In genomic region chr9:37947431-37947830, GRCh38 we compare ENCODE assay signal across 18 cellular contexts. TPM values are rescaled to one million over a fixed set of nuclear protein-coding genes. Genes with fewer than 3 reads are reported as not detected.
DNase-seq lines count a peak whose midpoint lies in the region; ATAC-seq and TF ChIP-seq lines count a peak whose summit lies in the region.
"Had no signal": no experiment of that assay in that cellular context is flagged by ENCODE, and none has a peak within 500 bp of the region (broad histone marks: within the 10 kb centered on the region; RNA-seq: fewer than 3 reads in every experiment).

No MANE protein-coding gene starts in this region.

- no peak overlapping the region for H3K4ac ChIP-seq in H9 (ENCODE audit: low read depth, low read length)

- H3K4me2 ChIP-seq in H9 (ENCODE audit: insufficient read depth, insufficient read length, low read length), result no peak overlapping the region

- no peaks in the 10 kb centered on the region; the same call in 1 of the 2 replicates for H3K4me1 ChIP-seq in H9 (ENCODE audit: insufficient read depth, low read length)
- peaks cover 21 to 30% of the 10 kb centered on the region in 2 donors for H3K4me1 ChIP-seq in ascending aorta

- peaks cover 26 to 27% of the 10 kb centered on the region in 2 experiments for H3K4me1 Mint-ChIP-seq in H9
- H3K4me1 Mint-ChIP-seq in mesothelial cell of epicardium, result peaks cover 59% of the 10 kb centered on the region
- H3K4me1 Mint-ChIP-seq in stimulated activated naive B cell treated with anti-CD40 and anti-IgM and Interleukin-4, amounts not matched to agents 10 μg/mL and 1 μg/mL and 100 μg/mL, for 72 hours, result peaks cover 0 to under 1% of the 10 kb centered on the region in 2 donors
- peaks cover 2% of the 10 kb centered on the region for H3K4me1 Mint-ChIP-seq in activated CD8-positive, alpha-beta T cell treated with anti-CD3 and anti-CD28 coated beads for 36 hours (ENCODE audit: low read depth)
- H3K4me1 Mint-ChIP-seq: CD14-positive monocyte, IgD-negative memory B cell had no signal

- no peak overlapping the region for H3K14ac ChIP-seq in H9 (ENCODE audit: insufficient read depth, low read length)

- H3K9me3 Mint-ChIP-seq in H9 (no peaks in the 10 kb centered on the region), mesothelial cell of epicardium (no peaks in the 10 kb centered on the region)
- H3K9me3 Mint-ChIP-seq in stimulated activated naive B cell treated with anti-CD40 and anti-IgM and Interleukin-4, amounts not matched to agents 10 μg/mL and 1 μg/mL and 100 μg/mL, for 72 hours, result peaks cover 4% of the 10 kb centered on the region in 2 donors
- H3K9me3 Mint-ChIP-seq in activated CD8-positive, alpha-beta T cell treated with anti-CD3 and anti-CD28 coated beads for 36 hours, result no peaks in the 10 kb centered on the region
- H3K9me3 Mint-ChIP-seq: CD14-positive monocyte, IgD-negative memory B cell had no signal

- H2BK5ac ChIP-seq in H9 (ENCODE audit: insufficient read length, low read length), result no peak overlapping the region

- H2BK20ac ChIP-seq in H9 (ENCODE audit: low read depth, low read length, poor library complexity, severe bottlenecking), result no peak overlapping the region

- POLR2A ChIA-PET in activated CD8-positive, alpha-beta T cell treated with anti-CD3 and anti-CD28 coated beads for 36 hours (lab: Charles Lee), result no interaction called here

- H3K27me3 Mint-ChIP-seq in H9 (ENCODE audit: low read depth), result no peaks in the 10 kb centered on the region; the same call in 1 of the 2 replicates
- no peaks in the 10 kb centered on the region for H3K27me3 Mint-ChIP-seq in mesothelial cell of epicardium (ENCODE audit: low read depth)
- H3K27me3 Mint-ChIP-seq in stimulated activated naive B cell treated with anti-CD40 and anti-IgM and Interleukin-4, amounts not matched to agents 10 μg/mL and 1 μg/mL and 100 μg/mL, for 72 hours, result peaks cover 0 to 5% of the 10 kb centered on the region in 2 donors
- no peaks in the 10 kb centered on the region for H3K27me3 Mint-ChIP-seq in activated CD8-positive, alpha-beta T cell treated with anti-CD3 and anti-CD28 coated beads for 36 hours

- no peak overlapping the region for H2AFZ ChIP-seq in H9 (ENCODE audit: low read length)

- CTCF ChIA-PET in activated CD8-positive, alpha-beta T cell treated with anti-CD3 and anti-CD28 coated beads for 36 hours (lab: Charles Lee), result interaction anchor here (1.1 kb wide), 1 partner anchor 71 kb away, joined by 3 read pairs; no protein-coding TSS in a partner anchor

- no peaks in the 10 kb centered on the region for H3K79me1 ChIP-seq in H9 (ENCODE audit: insufficient read depth, low read depth, low read length, poor library complexity, severe bottlenecking)

- no peak overlapping the region for H3K4me3 ChIP-seq in ascending aorta

- no peak overlapping the region for H4K5ac ChIP-seq in H9 (ENCODE audit: insufficient read length, low read depth, low read length)

- H3K23me2 ChIP-seq in H9 (ENCODE audit: insufficient read length, low read depth, low read length, poor library complexity, severe bottlenecking), result no peaks in the 10 kb centered on the region

- intact Hi-C loops in ascending aorta (cut with DNase I), result loop anchor here (2.0 kb wide), 1 partner anchor 69 kb away; no protein-coding TSS in a partner anchor
- intact Hi-C loops in activated CD8-positive, alpha-beta T cell treated with anti-CD3 and anti-CD28 coated beads for 36 hours (cut with micrococcal nuclease), result no loop called here

- ATAC-seq in stimulated activated naive B cell treated with anti-CD40 and anti-IgM and Interleukin-4, amounts not matched to agents 10 μg/mL and 1 μg/mL and 100 μg/mL, for 72 hours (replicated peaks), result no peak
- ATAC-seq in activated CD8-positive, alpha-beta T cell treated with anti-CD3 and anti-CD28 coated beads for 36 hours, result no peak
- ATAC-seq in HG02763 (IDR thresholded peaks at IDR 0.05; ENCODE audit: unreplicated experiment), result no peak

- H3K9ac ChIP-seq in H9 (ENCODE audit: extremely low read depth, insufficient read length, low read length), result no peak overlapping the region

- no peaks in the 10 kb centered on the region for H4K20me1 ChIP-seq in H9 (ENCODE audit: control insufficient read depth, insufficient read depth, insufficient read length)

- DNase-seq in H9 (no peak), ascending aorta (ENCODE audit: low spot score in 2 of 2) (no peak), mesothelial cell of epicardium (ENCODE audit: low spot score in 2 of 2, unreplicated experiment in 2 of 2) (no peak), NAMALWA (ENCODE audit: low spot score) (no peak)
- no peak for DNase-seq in stimulated activated naive B cell treated with anti-CD40 and anti-IgM and Interleukin-4, amounts not matched to agents 10 μg/mL and 1 μg/mL and 100 μg/mL, for 72 hours
- DNase-seq in activated CD8-positive, alpha-beta memory T cell treated with anti-CD3 and anti-CD28 coated beads, Interleukin-2, amount 50 U/mL, for 4 hours, result no peak
- no peak for DNase-seq in activated CD8-positive, alpha-beta T cell treated with anti-CD3 and anti-CD28 coated beads for 36 hours
- DNase-seq: DMS79, HFFc6, Kasumi-1, MM.1S, NCI-H1092 treated with DMSO at 0.1 percent for 48 hours, NCI-H2081, SIG-M5 had no signal

- peaks cover 3 to 45% (median 16%) of the 10 kb centered on the region in 3 experiments; a peak in 5 of 7 replicates for H3K36me3 Mint-ChIP-seq in H9 (ENCODE audit: insufficient read depth in 1 of 3, low read depth in 3 of 3)
- H3K36me3 Mint-ChIP-seq in mesothelial cell of epicardium, result peaks cover 24% of the 10 kb centered on the region
- H3K36me3 Mint-ChIP-seq in stimulated activated naive B cell treated with anti-CD40 and anti-IgM and Interleukin-4, amounts not matched to agents 10 μg/mL and 1 μg/mL and 100 μg/mL, for 72 hours, result peaks cover 7 to 11% of the 10 kb centered on the region in 2 donors
- H3K36me3 Mint-ChIP-seq in activated CD8-positive, alpha-beta T cell treated with anti-CD3 and anti-CD28 coated beads for 36 hours (ENCODE audit: low read depth), result peaks cover 3% of the 10 kb centered on the region
- H3K36me3 Mint-ChIP-seq: IgD-negative memory B cell had no signal

- no peak overlapping the region for H4K91ac ChIP-seq in H9 (ENCODE audit: insufficient read length, low read depth, low read length)

- H3K18ac ChIP-seq in H9 (ENCODE audit: insufficient read length, low read depth, low read length), result no peak overlapping the region

- WGBS in H9 (ENCODE audit: extremely low coverage, insufficient read length, low lambda C conversion rate), result no CpG with 5 or more reads among the region's 7 CpGs

- no peak overlapping the region for H2AK5ac ChIP-seq in H9 (ENCODE audit: insufficient read length, low read length)

- no peak overlapping the region for H3K56ac ChIP-seq in H9 (ENCODE audit: insufficient read length, low read depth, low read length)

- H2BK15ac ChIP-seq in H9 (ENCODE audit: low read depth, low read length), result no peak overlapping the region

- no peak overlapping the region for H4K8ac ChIP-seq in H9 (replicated peaks; ENCODE audit: insufficient read length, low read depth, low read length)

- no peaks in the 10 kb centered on the region for H3K27me3 ChIP-seq in H9 (ENCODE audit: insufficient read depth, low read length)
- no peaks in the 10 kb centered on the region for H3K27me3 ChIP-seq in ascending aorta

- peaks cover 14 to 19% of the 10 kb centered on the region in 2 donors for H3K36me3 ChIP-seq in ascending aorta

- peak overlapping the region in 2 of 3 experiments; percentile 17 to 56; a peak in 3 of 7 replicates for H3K27ac Mint-ChIP-seq in H9
- H3K27ac Mint-ChIP-seq in mesothelial cell of epicardium, result peak overlapping the region; percentile 100
- H3K27ac Mint-ChIP-seq in stimulated activated naive B cell treated with anti-CD40 and anti-IgM and Interleukin-4, amounts not matched to agents 10 μg/mL and 1 μg/mL and 100 μg/mL, for 72 hours, result peak overlapping the region; percentile 14
- H3K27ac Mint-ChIP-seq in activated CD8-positive, alpha-beta T cell treated with anti-CD3 and anti-CD28 coated beads for 36 hours, result no peak overlapping the region
- H3K27ac Mint-ChIP-seq: HFFc6 had no signal

- TF ChIP-seq CTCF in H9 (conservative IDR thresholded peaks at IDR 0.05) (no peak), ascending aorta (IDR thresholded peaks at IDR 0.05) (no peak), mesothelial cell of epicardium (IDR thresholded peaks at IDR 0.05; ENCODE audit: unreplicated experiment) (no peak)
- no peak for TF ChIP-seq CTCF in activated CD8-positive, alpha-beta T cell treated with anti-CD3 and anti-CD28 coated beads for 36 hours (IDR thresholded peaks at IDR 0.05)

- H3K4me3 Mint-ChIP-seq in H9, result no peak overlapping the region
- H3K4me3 Mint-ChIP-seq in mesothelial cell of epicardium, result no peak overlapping the region
- no peak overlapping the region for H3K4me3 Mint-ChIP-seq in stimulated activated naive B cell treated with anti-CD40 and anti-IgM and Interleukin-4, amounts not matched to agents 10 μg/mL and 1 μg/mL and 100 μg/mL, for 72 hours
- no peak overlapping the region for H3K4me3 Mint-ChIP-seq in activated CD8-positive, alpha-beta T cell treated with anti-CD3 and anti-CD28 coated beads for 36 hours
- H3K4me3 Mint-ChIP-seq: CD14-positive monocyte, HFFc6 had no signal

- H2BK12ac ChIP-seq in H9 (ENCODE audit: insufficient read length, low read depth, low read length), result no peak overlapping the region

- H3K27ac ChIP-seq in H9 (ENCODE audit: insufficient read length, low read depth, low read length) (no peak overlapping the region), ascending aorta (peak overlapping the region; percentile 33 to 38)
- H3K27ac ChIP-seq: HL-60 had no signal

- H3T11ph ChIP-seq in H9 (ENCODE audit: low read length), result no peak overlapping the region

- no peaks in the 10 kb centered on the region for H3K79me2 ChIP-seq in H9 (ENCODE audit: insufficient read depth, low read length)

- H3K9me3 ChIP-seq in H9 (ENCODE audit: control insufficient read depth, low read depth, low read length) (no peaks in the 10 kb centered on the region), ascending aorta (no peaks in the 10 kb centered on the region)

- no peak overlapping the region for H3K23ac ChIP-seq in H9 (ENCODE audit: insufficient read length, low read depth, low read length)

- no peak overlapping the region for H2BK120ac ChIP-seq in H9 (ENCODE audit: low read depth, low read length, poor library complexity, severe bottlenecking)

RNA-seq across cellular contexts. Expression of gene SLC25A51, which starts 43.5 kb away (rescaled TPM):
- total RNA-seq in H9 (2021), result 12.4 and 12.9 TPM in 2 replicates
- 5.9 TPM for total RNA-seq in ascending aorta
- total RNA-seq in mesothelial cell of epicardium, result 22.1 to 26.0 TPM (median 22.6 TPM) in 3 replicates
- total RNA-seq in activated CD8-positive, alpha-beta T cell treated with anti-CD3 and anti-CD28 coated beads for 36 hours, result 10 to 100 TPM; 27.1 to 27.2 TPM
